Comparison of ENCODE assay signal across 8 cellular contexts in genomic region chr3:39383913-39384664, GRCh38. TPM values are rescaled to one million over a fixed set of nuclear protein-coding genes. Genes with fewer than 3 reads are reported as not detected.
DNase-seq lines count a peak whose midpoint lies in the region; ATAC-seq lines count a peak whose summit lies in the region.

No MANE protein-coding gene starts in this region.

- H3K9me3 Mint-ChIP-seq in effector memory CD8-positive, alpha-beta T cell, result no peaks in the 10 kb centered on the region

- no peaks in the 10 kb centered on the region for H3K27me3 Mint-ChIP-seq in effector memory CD8-positive, alpha-beta T cell

- H3K4me1 ChIP-seq in mesodermal cell (ENCODE audit: control insufficient read depth, insufficient read depth, low read length, poor library complexity, severe bottlenecking), result peaks cover 6% of the 10 kb centered on the region

- peaks cover 10% of the 10 kb centered on the region for H3K36me3 ChIP-seq in mesodermal cell (ENCODE audit: control insufficient read depth, insufficient read depth, low read length)

- ATAC-seq in GM19351 (IDR thresholded peaks at IDR 0.05; ENCODE audit: unreplicated experiment) (peak; percentile 71), HG03521 (IDR thresholded peaks at IDR 0.05; ENCODE audit: unreplicated experiment) (peak; percentile 75)
- ATAC-seq in effector memory CD8-positive, alpha-beta T cell (replicated peaks), result peak; percentile 76

- H3K36me3 Mint-ChIP-seq in effector memory CD8-positive, alpha-beta T cell (ENCODE audit: insufficient read depth), result peaks cover 29% of the 10 kb centered on the region

- DNase-seq in AG08396 (ENCODE audit: low spot score), result peak; percentile 99
- DNase-seq in activated CD4-positive, alpha-beta T cell treated with anti-CD3 and anti-CD28 coated beads, Interleukin-2, amount 50 U/mL, for 24 hours (ENCODE audit: low read depth in 1 of 2, low spot score in 1 of 2), result peak; percentile 87 to 93
- DNase-seq in effector memory CD8-positive, alpha-beta T cell, result peak; percentile 94 to 96 (median 96)
- DNase-seq in stimulated activated CD8-positive, alpha-beta memory T cell treated with anti-CD3 and anti-CD28 coated beads, Interleukin-2, amount 100 ng/mL, for 1 hour (ENCODE audit: low read depth in 2 of 2), result peak; percentile 85 to 92
- no peak for DNase-seq in hippocampal formation (lab: John Stamatoyannopoulos, UW)

- peak overlapping the region; percentile 91 for H3K27ac ChIP-seq in mesodermal cell (ENCODE audit: low read depth, low read length, severe bottlenecking)

- no peaks in the 10 kb centered on the region for H3K9me3 ChIP-seq in mesodermal cell (ENCODE audit: control insufficient read depth, low read length)

- H3K4me1 Mint-ChIP-seq in effector memory CD8-positive, alpha-beta T cell (ENCODE audit: low read depth in 2 of 2), result peaks cover 43 to 44% of the 10 kb centered on the region in 2 donors

- 0% methylated on average over 54 to 56 of the region's 63 CpGs for WGBS in mesodermal cell (ENCODE audit: insufficient coverage in 2 of 2), 2 experiments

- peak overlapping the region; percentile 98 to 99 for H3K27ac Mint-ChIP-seq in effector memory CD8-positive, alpha-beta T cell

- H3K4me3 ChIP-seq in mesodermal cell (ENCODE audit: extremely low read depth, insufficient read depth, low read length, poor library complexity, severe bottlenecking), result peak overlapping the region; percentile 84

- peak overlapping the region; percentile 96 to 98 for H3K4me3 Mint-ChIP-seq in effector memory CD8-positive, alpha-beta T cell

RNA-seq across cellular contexts. Expression of gene SLC25A38, which starts 0.9 kb away (rescaled TPM):
- polyA plus RNA-seq in mesodermal cell (2013, experiment 1 of 2), result 16.2 TPM
- polyA plus RNA-seq in mesodermal cell (2013, experiment 2 of 2), result 18.1 TPM

RNA-seq across cellular contexts. Expression of gene RPSA, which starts 22.4 kb away (rescaled TPM):
- polyA plus RNA-seq in mesodermal cell (2013, experiment 1 of 2), result 2,801 TPM
- 2,429 TPM for polyA plus RNA-seq in mesodermal cell (2013, experiment 2 of 2)

RNA-seq across cellular contexts. Expression of gene CCR8, which starts 54.6 kb away (rescaled TPM):
- polyA plus RNA-seq in mesodermal cell (2013, experiment 1 of 2), result not detected
- polyA plus RNA-seq in mesodermal cell (2013, experiment 2 of 2), result not detected

Comparison
In these comparisons a context has a peak if more than half of its experiments do, and no peak if none do; other contexts are left out.
1. DNase-seq: peak in AG08396 (single experiment), activated CD4-positive, alpha-beta T cell treated with anti-CD3 and anti-CD28 coated beads, Interleukin-2, amount 50 U/mL, for 24 hours (2 of 2), effector memory CD8-positive, alpha-beta T cell (3 of 3) and stimulated activated CD8-positive, alpha-beta memory T cell treated with anti-CD3 and anti-CD28 coated beads, Interleukin-2, amount 100 ng/mL, for 1 hour (2 of 2); none in hippocampal formation (0 of 2).
2. Peak in every context shown above with its lines, with median percentiles within 50 percentile points of each other: ATAC-seq.